Comparison of ENCODE assay signal across 8 cellular contexts in genomic region chr1:63323866-63324778, GRCh38. TPM values are rescaled to one million over a fixed set of nuclear protein-coding genes. Genes with fewer than 3 reads are reported as not detected.
A peak's percentile ranks its signal among the peaks of the same experiment; 100 is the strongest.
DNase-seq lines count a peak whose midpoint lies in the region; ATAC-seq and TF ChIP-seq lines count a peak whose summit lies in the region.

No MANE protein-coding gene starts in this region.

- H3F3A ChIP-seq in GM23248 (ENCODE audit: insufficient read depth) = no peaks in the 10 kb centered on the region

- H3K9me3 ChIP-seq in CD4-positive, alpha-beta memory T cell (ENCODE audit: control insufficient read depth in 1 of 2, low read length in 2 of 2) = peaks cover 0 to 7% of the 10 kb centered on the region in 2 donors
- H3K9me3 ChIP-seq in body of pancreas = no peaks in the 10 kb centered on the region
- H3K9me3 ChIP-seq in GM23248 (ENCODE audit: low read depth) = no peaks in the 10 kb centered on the region

- H3K27me3 Mint-ChIP-seq in CD4-positive, alpha-beta memory T cell = peaks cover 60 to 63% of the 10 kb centered on the region in 2 donors
- H3K27me3 Mint-ChIP-seq in activated naive CD8-positive, alpha-beta T cell treated with anti-CD3 and anti-CD28 coated beads, Interleukin-2, amount 50 U/mL, for 24 hours = peaks cover 81% of the 10 kb centered on the region
- peaks cover 46 to 76% (median 70%) of the 10 kb centered on the region in 5 donors for H3K27me3 Mint-ChIP-seq in naive thymus-derived CD8-positive, alpha-beta T cell

- H3K27ac ChIP-seq in CD4-positive, alpha-beta memory T cell (ENCODE audit: low read depth, low read length) = no peak overlapping the region
- H3K27ac ChIP-seq in body of pancreas = no peak overlapping the region
- no peak overlapping the region for H3K27ac ChIP-seq in GM23248

- H3K79me2 ChIP-seq in GM23248 (ENCODE audit: insufficient read depth) = no peaks in the 10 kb centered on the region

- H3K4me2 ChIP-seq in GM23248 (ENCODE audit: unreplicated experiment) = no peak overlapping the region

- no peak for TF ChIP-seq POLR2A in body of pancreas (IDR thresholded peaks at IDR 0.05)

- CTCF ChIA-PET in CD4-positive, alpha-beta memory T cell (lab: Charles Lee; ENCODE audit: partially characterized antibody) = no interaction called here

- no peak overlapping the region for H3K4me3 ChIP-seq in CD4-positive, alpha-beta memory T cell (ENCODE audit: low read length in 2 of 2)
- peak overlapping the region; percentile 91 for H3K4me3 ChIP-seq in H7 (ENCODE audit: insufficient read depth, low read depth, low read length)
- no peak overlapping the region for H3K4me3 ChIP-seq in body of pancreas
- H3K4me3 ChIP-seq in GM23248 = no peak overlapping the region

- POLR2A ChIA-PET in CD4-positive, alpha-beta memory T cell (lab: Charles Lee; ENCODE audit: partially characterized antibody) = no interaction called here
- POLR2A ChIA-PET in naive thymus-derived CD8-positive, alpha-beta T cell (lab: Charles Lee) = interaction anchor here (1.5 kb wide), 1 partner anchor 42 kb away, joined by 3 read pairs; no protein-coding TSS in a partner anchor

- no peaks in the 10 kb centered on the region for H3K36me3 ChIP-seq in CD4-positive, alpha-beta memory T cell (ENCODE audit: insufficient read depth, low read length)
- no peaks in the 10 kb centered on the region for H3K36me3 ChIP-seq in H7 (replicated peaks; ENCODE audit: control insufficient read depth, insufficient read depth, low read length)
- H3K36me3 ChIP-seq in body of pancreas (replicated peaks in 1 of 2; ENCODE audit: insufficient read depth in 1 of 2, low read depth in 2 of 2) = no peaks in the 10 kb centered on the region
- no peaks in the 10 kb centered on the region for H3K36me3 ChIP-seq in GM23248 (ENCODE audit: low read depth)

- no peak overlapping the region for H3K9ac ChIP-seq in GM23248

- in situ Hi-C loops in GM23248 (cut with MboI) = no loop called here

- DNase-seq in CD4-positive, alpha-beta memory T cell = no peak
- DNase-seq in H7 = peak; percentile 79
- DNase-seq in activated naive CD8-positive, alpha-beta T cell treated with anti-CD3 and anti-CD28 coated beads, Interleukin-2, amount 50 U/mL, for 24 hours = no peak
- no peak for DNase-seq in naive thymus-derived CD8-positive, alpha-beta T cell
- no peak for DNase-seq in glomerular visceral epithelial cell (ENCODE audit: extremely low spot score)
- no peak for DNase-seq in body of pancreas
- no peak for DNase-seq in GM23248

- H2AFZ ChIP-seq in GM23248 = no peak overlapping the region; the same call in none of the 2 replicates

- ATAC-seq in activated naive CD8-positive, alpha-beta T cell treated with anti-CD3 and anti-CD28 coated beads, Interleukin-2, amount 50 U/mL, for 24 hours = no peak
- peak; percentile 10 to 15 for ATAC-seq in naive thymus-derived CD8-positive, alpha-beta T cell
- no peak for ATAC-seq in GM21367 (IDR thresholded peaks at IDR 0.05; ENCODE audit: unreplicated experiment)
- ATAC-seq in body of pancreas = no peak

- peaks cover 0 to 61% (median 51%) of the 10 kb centered on the region in 8 donors for H3K9me3 Mint-ChIP-seq in CD4-positive, alpha-beta memory T cell
- H3K9me3 Mint-ChIP-seq in activated naive CD8-positive, alpha-beta T cell treated with anti-CD3 and anti-CD28 coated beads, Interleukin-2, amount 50 U/mL, for 24 hours = peaks cover 11% of the 10 kb centered on the region
- H3K9me3 Mint-ChIP-seq in naive thymus-derived CD8-positive, alpha-beta T cell = peaks cover 0 to 59% (median 34%) of the 10 kb centered on the region in 9 donors

- peaks cover 79% of the 10 kb centered on the region for H3K27me3 ChIP-seq in CD4-positive, alpha-beta memory T cell (ENCODE audit: insufficient read depth, low read length)
- H3K27me3 ChIP-seq in H7 (ENCODE audit: control insufficient read depth, insufficient read depth, low read length) (peaks cover 73% of the 10 kb centered on the region), body of pancreas (peaks cover 12 to 87% of the 10 kb centered on the region in 2 donors), GM23248 (replicated peaks; ENCODE audit: insufficient read depth) (peaks cover 95% of the 10 kb centered on the region)

- H3K36me3 Mint-ChIP-seq in CD4-positive, alpha-beta memory T cell = peaks cover 9 to 12% of the 10 kb centered on the region in 2 donors
- H3K36me3 Mint-ChIP-seq in activated naive CD8-positive, alpha-beta T cell treated with anti-CD3 and anti-CD28 coated beads, Interleukin-2, amount 50 U/mL, for 24 hours (ENCODE audit: low read depth) = peaks cover 15% of the 10 kb centered on the region
- H3K36me3 Mint-ChIP-seq in naive thymus-derived CD8-positive, alpha-beta T cell = peaks cover 14 to 37% (median 17%) of the 10 kb centered on the region in 3 donors

- H3K4me3 Mint-ChIP-seq in CD4-positive, alpha-beta memory T cell = peak overlapping the region in 7 of 8 donors; percentile 63 to 88 (median 75)
- H3K4me3 Mint-ChIP-seq in activated naive CD8-positive, alpha-beta T cell treated with anti-CD3 and anti-CD28 coated beads, Interleukin-2, amount 50 U/mL, for 24 hours = no peak overlapping the region
- H3K4me3 Mint-ChIP-seq in naive thymus-derived CD8-positive, alpha-beta T cell = peak overlapping the region; percentile 67 to 89 (median 78)

- intact Hi-C loops in CD4-positive, alpha-beta memory T cell (cut with micrococcal nuclease) = no loop called here
- intact Hi-C loops in body of pancreas (cut with DNase I) = no loop called here

- H3K4me1 ChIP-seq in CD4-positive, alpha-beta memory T cell (ENCODE audit: insufficient read depth, low read length) = peaks cover 19% of the 10 kb centered on the region
- H3K4me1 ChIP-seq in body of pancreas = peaks cover 34% of the 10 kb centered on the region
- H3K4me1 ChIP-seq in GM23248 (ENCODE audit: insufficient read depth) = no peaks in the 10 kb centered on the region

- TF ChIP-seq CTCF in body of pancreas (IDR thresholded peaks at IDR 0.05) = no peak

- H4K20me1 ChIP-seq in GM23248 (ENCODE audit: insufficient read depth) = no peaks in the 10 kb centered on the region

- H3K9me2 ChIP-seq in GM23248 (ENCODE audit: insufficient read depth) = no peaks in the 10 kb centered on the region

- H3K4me1 Mint-ChIP-seq in CD4-positive, alpha-beta memory T cell = peaks cover 17 to 48% (median 32%) of the 10 kb centered on the region in 4 donors
- peaks cover 41% of the 10 kb centered on the region for H3K4me1 Mint-ChIP-seq in activated naive CD8-positive, alpha-beta T cell treated with anti-CD3 and anti-CD28 coated beads, Interleukin-2, amount 50 U/mL, for 24 hours
- H3K4me1 Mint-ChIP-seq in naive thymus-derived CD8-positive, alpha-beta T cell = peaks cover 17 to 49% (median 39%) of the 10 kb centered on the region in 4 donors

- peak overlapping the region in 4 of 7 donors; percentile 35 to 84 (median 68) for H3K27ac Mint-ChIP-seq in CD4-positive, alpha-beta memory T cell
- peak overlapping the region; percentile 54 for H3K27ac Mint-ChIP-seq in activated naive CD8-positive, alpha-beta T cell treated with anti-CD3 and anti-CD28 coated beads, Interleukin-2, amount 50 U/mL, for 24 hours
- peak overlapping the region in 3 of 10 donors; percentile 65 to 82 (median 74) for H3K27ac Mint-ChIP-seq in naive thymus-derived CD8-positive, alpha-beta T cell

- WGBS in body of pancreas, 2 donors = 9 to 15% methylated on average over 17 to 93 of the region's 114 CpGs
- 10 to 12% methylated on average over 88 to 98 of the region's 114 CpGs for WGBS in GM23248 (ENCODE audit: low coverage in 1 of 2, low lambda C conversion rate in 2 of 2, missing lambda C conversion rate in 2 of 2), 2 experiments

RNA-seq across cellular contexts. Expression of gene FOXD3, which starts 1.8 kb away (rescaled TPM):
- not detected for total RNA-seq in CD4-positive, alpha-beta memory T cell
- not detected for polyA plus RNA-seq in CD4-positive, alpha-beta memory T cell
- 41.1 and 41.2 TPM in 2 replicates for total RNA-seq in H7 (2014; rRNA removed; shearing (Covaris generic))
- not detected for total RNA-seq in naive thymus-derived CD8-positive, alpha-beta T cell
- not detected for polyA plus RNA-seq in naive thymus-derived CD8-positive, alpha-beta T cell
- total RNA-seq in body of pancreas = under 1 TPM in 1 of 2 donors, not detected in 1; 0.26 TPM
- total RNA-seq in GM23248 (2014; rRNA removed; shearing (Covaris generic)) = not detected in 2 replicates
- not detected in 2 replicates for polyA plus RNA-seq in GM23248 (2016; fragmentation: Nextera tagmentation; extraction: Ambion mirVana)

RNA-seq across cellular contexts. Expression of gene ALG6, which starts 43.3 kb away (rescaled TPM):
- 10 to 100 TPM; 27.6 to 28.4 TPM for total RNA-seq in CD4-positive, alpha-beta memory T cell
- 10 to 100 TPM; 21.9 to 22.0 TPM for polyA plus RNA-seq in CD4-positive, alpha-beta memory T cell
- 22.7 and 24.1 TPM in 2 replicates for total RNA-seq in H7 (2014; rRNA removed; shearing (Covaris generic))
- 10 to 100 TPM; 27.7 to 31.6 TPM for total RNA-seq in naive thymus-derived CD8-positive, alpha-beta T cell
- 10 to 100 TPM; 16.3 to 22.1 (median 16.5) TPM for polyA plus RNA-seq in naive thymus-derived CD8-positive, alpha-beta T cell
- 10 to 100 TPM in 1 of 2 donors, 1 to 10 TPM in 1; 2.3 to 15.6 TPM for total RNA-seq in body of pancreas
- 8.4 and 12.8 TPM in 2 replicates for total RNA-seq in GM23248 (2014; rRNA removed; shearing (Covaris generic))
- 14.0 and 14.3 TPM in 2 replicates for polyA plus RNA-seq in GM23248 (2016; fragmentation: Nextera tagmentation; extraction: Ambion mirVana)

Comparison
In these comparisons a context has a peak if more than half of its experiments do, and no peak if none do; other contexts are left out.
1. ATAC-seq: peak in naive thymus-derived CD8-positive, alpha-beta T cell (2 of 2); none in activated naive CD8-positive, alpha-beta T cell treated with anti-CD3 and anti-CD28 coated beads, Interleukin-2, amount 50 U/mL, for 24 hours (single experiment), GM21367 (single experiment) and body of pancreas (single experiment).
2. RNA of gene FOXD3, which starts 1.8 kb away (total RNA-seq): 41.1 to 41.2 TPM in H7; 0.26 TPM in body of pancreas, not detected in CD4-positive, alpha-beta memory T cell, not detected in naive thymus-derived CD8-positive, alpha-beta T cell and not detected in GM23248; every median in the first group is over 10 times any median in the second.